17 cellular contexts compared by ENCODE assay signal in the genomic region with DNA sequence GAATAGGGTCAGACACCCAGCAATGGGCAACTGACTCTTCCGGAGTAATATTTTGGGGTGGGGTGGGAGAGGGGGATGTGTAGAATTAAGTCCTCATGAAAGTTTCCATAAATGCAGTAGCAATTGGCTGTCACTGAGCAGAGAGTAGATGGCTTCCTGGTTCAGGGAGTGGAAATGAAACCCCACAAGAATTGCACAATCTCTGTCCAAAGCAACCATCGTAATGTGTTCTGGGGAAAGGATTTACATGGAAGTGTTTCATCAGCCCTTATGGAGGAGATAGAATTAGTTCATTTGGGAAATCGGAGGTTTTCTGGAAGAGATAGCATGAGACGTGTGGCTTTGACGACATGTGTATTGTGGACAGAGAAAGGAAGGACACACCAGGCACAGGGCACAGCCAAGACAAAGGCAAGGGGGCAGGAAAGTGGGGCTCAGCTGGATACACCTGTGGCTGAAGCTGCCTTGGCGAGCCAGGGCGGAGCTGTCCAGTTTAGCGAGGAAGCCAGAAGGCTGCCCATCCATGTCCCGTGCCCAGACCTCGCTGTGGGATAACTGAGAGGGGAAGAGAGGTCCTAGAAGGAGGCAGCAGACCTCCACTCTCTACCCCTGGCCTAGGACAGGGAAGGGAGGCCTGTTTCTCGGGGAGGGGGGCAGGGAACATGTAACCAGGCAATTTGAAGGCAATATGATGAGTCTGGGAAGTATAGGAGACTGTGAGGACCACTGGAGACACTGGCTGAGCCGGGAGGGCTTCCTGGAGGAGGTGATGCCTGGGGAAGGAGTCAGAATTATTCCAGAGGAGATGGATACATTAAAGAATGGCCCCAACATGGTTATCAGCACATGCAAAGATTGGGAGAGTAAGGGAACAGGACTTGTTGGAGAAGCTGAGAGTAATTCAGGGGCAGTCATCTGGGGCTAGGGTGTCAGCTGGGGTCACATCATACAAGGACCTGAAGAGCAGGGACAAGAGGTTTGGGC. TPM values are rescaled to one million over a fixed set of nuclear protein-coding genes. Genes with fewer than 3 reads are reported as not detected.
DNase-seq lines count a peak whose midpoint lies in the region; ATAC-seq, FAIRE-seq and TF ChIP-seq lines count a peak whose summit lies in the region.
"Had no signal": no experiment of that assay in that cellular context is flagged by ENCODE, and none has a peak within 500 bp of the region (broad histone marks: within the 10 kb centered on the region; RNA-seq: fewer than 3 reads in every experiment).

No MANE protein-coding gene starts in this region.

- TF ChIP-seq CTCF in AG10803 (conservative IDR thresholded peaks at IDR 0.05; ENCODE audit: low read length) (no peak), IMR-90 (conservative IDR thresholded peaks at IDR 0.05; ENCODE audit: low read depth, low read length) (no peak), HepG2 (CRISPR knock-in tag; IDR thresholded peaks at IDR 0.05) (no peak)

- TF ChIP-seq RAD21 in IMR-90 (IDR thresholded peaks at IDR 0.05; ENCODE audit: low read length), result no peak
- TF ChIP-seq RAD21 in HepG2 (CRISPR knock-in tag; IDR thresholded peaks at IDR 0.05), result no peak

- dilution Hi-C loops in IMR-90 (cut with HindIII; ENCODE audit: low sequenced_read_pairs, unreplicated experiment), result no loop called here

- H2BK5ac ChIP-seq in IMR-90 (ENCODE audit: low read depth, low read length, poor library complexity, severe bottlenecking), result no peak overlapping the region

- 58% methylated on average over 5 of the region's 12 CpGs; no CpG with 5 or more reads in 1 of the 2 experiments for WGBS in IMR-90 (ENCODE audit: extremely low coverage in 2 of 2, insufficient read length in 1 of 2), 2 experiments
- 3% methylated on average over 11 of the region's 12 CpGs for WGBS in HepG2 (ENCODE audit: low lambda C conversion rate)

- H3K9me3 ChIP-seq in IMR-90 (ENCODE audit: control insufficient read depth, insufficient read depth, low read length) (no peaks in the 10 kb centered on the region), HepG2 (ENCODE audit: low read length) (no peaks in the 10 kb centered on the region)
- H3K9me3 ChIP-seq: adrenal gland, colonic mucosa, SK-N-SH, transverse colon had no signal

- H2AK5ac ChIP-seq in IMR-90 (ENCODE audit: low read depth, low read length), result no peak overlapping the region

- H3K18ac ChIP-seq in IMR-90 (ENCODE audit: low read depth, low read length), result no peak overlapping the region

- H2AFZ ChIP-seq in IMR-90 (replicated peaks; ENCODE audit: low read length, poor library complexity) (no peak overlapping the region), HepG2 (ENCODE audit: low read length) (no peak overlapping the region)

- no peak overlapping the region for H3K56ac ChIP-seq in IMR-90 (ENCODE audit: extremely low read depth, insufficient read depth, low read length)

- CTCF ChIA-PET in IMR-90 (lab: Yijun Ruan, JAX), result no interaction called here
- CTCF ChIA-PET in HepG2 (lab: Yijun Ruan, JAX; ENCODE audit: low intra/inter-chr PET ratio, low total read pairs), result no interaction called here

- DNase-seq in AG10803 (ENCODE audit: low read depth) (peak; percentile 30), IMR-90 (no peak), amniotic epithelial cell (ENCODE audit: low read depth) (peak; percentile 39), HepG2 (ENCODE audit: low spot score) (no peak), NCI-H146 treated with DMSO at 0.1 percent for 48 hours (lab: John Stamatoyannopoulos, UW; ENCODE audit: unreplicated experiment) (no peak), RPMI8226 (no peak), UCSD-AML1 (lab: John Stamatoyannopoulos, UW; ENCODE audit: unreplicated experiment) (no peak)
- DNase-seq: activated CD4-positive, CD25-positive, alpha-beta regulatory T cell; colonic mucosa; erythroblast; NCI-H187 treated with DMSO at 0.1 percent for 48 hours; SK-N-SH; transverse colon had no signal

- H4K91ac ChIP-seq in IMR-90 (ENCODE audit: insufficient read depth, low read depth, low read length), result no peak overlapping the region

- no peak overlapping the region for H4K5ac ChIP-seq in IMR-90 (ENCODE audit: low read depth, low read length)

- no peaks in the 10 kb centered on the region for H3K79me2 ChIP-seq in HepG2 (ENCODE audit: insufficient read depth, low read length)

- POLR2A ChIA-PET in IMR-90 (lab: Charles Lee; ENCODE audit: unreplicated experiment), result no interaction called here
- POLR2A ChIA-PET in HepG2 (lab: Yijun Ruan, JAX), result no interaction called here

- intact Hi-C loops in IMR-90 (cut with micrococcal nuclease), result no loop called here
- intact Hi-C loops in HepG2 (cut with micrococcal nuclease; ENCODE audit: unreplicated experiment), result no loop called here

- TF ChIP-seq EP300 in HepG2 (IDR thresholded peaks at IDR 0.05; ENCODE audit: low read depth in 2 of 2, low read length in 2 of 2), result no peak
- no peak for TF ChIP-seq EP300 in HepG2 (CRISPR knock-in tag; IDR thresholded peaks at IDR 0.05; ENCODE audit: borderline replicate concordance)

- H3K4me2 ChIP-seq in IMR-90 (ENCODE audit: low read depth, low read length) (no peak overlapping the region), HepG2 (ENCODE audit: low read depth, low read length) (no peak overlapping the region)
- H3K4me2 ChIP-seq: SK-N-SH had no signal

- no peak overlapping the region for H4K8ac ChIP-seq in IMR-90 (ENCODE audit: low read depth in 2 of 2, low read length in 2 of 2)

- H3K79me1 ChIP-seq in IMR-90 (ENCODE audit: low read depth in 1 of 2, low read length in 2 of 2), result no peaks in the 10 kb centered on the region

- no peak overlapping the region for H2AK9ac ChIP-seq in IMR-90 (replicated peaks; ENCODE audit: low read depth, low read length, poor library complexity)

- H3K4me1 ChIP-seq in IMR-90 (ENCODE audit: control insufficient read depth, insufficient read depth, low read length) (no peaks in the 10 kb centered on the region), HepG2 (ENCODE audit: insufficient read depth, low read length) (0 out of 2 replicates have a peak, but pooled peaks cover 4% of the 10 kb centered on the region)
- H3K4me1 ChIP-seq: colonic mucosa had no signal

- H2BK20ac ChIP-seq in IMR-90 (ENCODE audit: low read depth, low read length), result no peak overlapping the region

- no peak overlapping the region for H3K27ac ChIP-seq in IMR-90 (ENCODE audit: insufficient read depth, low read length)
- no peak overlapping the region for H3K27ac ChIP-seq in HepG2 (ENCODE audit: extremely low read length, insufficient read depth, low read length)
- H3K27ac ChIP-seq: colonic mucosa, transverse colon had no signal

- H3K14ac ChIP-seq in IMR-90 (replicated peaks; ENCODE audit: low read depth, low read length), result no peak overlapping the region

- no peak for FAIRE-seq in HepG2 (lab: Jason Lieb, UNC)

- no peak overlapping the region for H2BK15ac ChIP-seq in IMR-90 (ENCODE audit: low read depth, low read length)

- H3K4me3 ChIP-seq in AG10803 (ENCODE audit: low read length) (no peak overlapping the region), IMR-90 (ENCODE audit: insufficient read depth, low read depth, low read length) (no peak overlapping the region), HepG2 (replicated peaks in 1 of 3; ENCODE audit: insufficient read depth in 1 of 3, low read depth in 2 of 3, low read length in 3 of 3) (no peak overlapping the region)
- H3K4me3 ChIP-seq: adrenal gland, colonic mucosa, transverse colon had no signal

- no peaks in the 10 kb centered on the region for H3K36me3 ChIP-seq in IMR-90 (ENCODE audit: control insufficient read depth, insufficient read depth, low read length)
- no peaks in the 10 kb centered on the region for H3K36me3 ChIP-seq in HepG2 (replicated peaks in 1 of 2; ENCODE audit: control insufficient read depth in 1 of 2, insufficient read depth in 2 of 2, low read length in 2 of 2)
- H3K36me3 ChIP-seq: adrenal gland, colonic mucosa, transverse colon had no signal

- peaks cover 36% of the 10 kb centered on the region for H3K27me3 ChIP-seq in IMR-90 (ENCODE audit: control insufficient read depth, insufficient read depth, low read length)
- peaks cover 0 to 14% of the 10 kb centered on the region in 2 experiments; a peak in 2 of 5 replicates for H3K27me3 ChIP-seq in HepG2 (ENCODE audit: control insufficient read depth in 1 of 2, insufficient read depth in 2 of 2, low read length in 2 of 2)

- H3K9ac ChIP-seq in IMR-90 (ENCODE audit: low read depth, low read length) (no peak overlapping the region), HepG2 (ENCODE audit: insufficient read depth, low read depth, low read length) (no peak overlapping the region)
- H3K9ac ChIP-seq: SK-N-SH had no signal

- BruUV-seq in IMR-90 (replicated peaks; lab: Mats Ljungman, UMichigan) (no TSS peak), HepG2 (replicated peaks; lab: Mats Ljungman, UMichigan) (no TSS peak)

- H3K9me1 ChIP-seq in IMR-90 (ENCODE audit: insufficient read depth, low read length), result no peaks in the 10 kb centered on the region

- H3K4ac ChIP-seq in IMR-90 (ENCODE audit: low read depth, low read length), result no peak overlapping the region

- ATAC-seq in IMR-90 (ENCODE audit: low read depth) (no peak), HepG2 (no peak), HG03039 (IDR thresholded peaks at IDR 0.05; ENCODE audit: unreplicated experiment) (no peak)

- no peak overlapping the region for H3K23ac ChIP-seq in IMR-90 (ENCODE audit: low read depth, low read length)

- in situ Hi-C loops in IMR-90 (cut with MboI; ENCODE audit: low sequenced_read_pairs) (no loop called here), HepG2 (cut with HindIII; ENCODE audit: extremely low pct_ligation_motif_present, low pct_unique_long_range_greater_than_20kb) (no loop called here)

- no peak for TF ChIP-seq POLR2A in IMR-90 (IDR thresholded peaks at IDR 0.05; ENCODE audit: low read depth, low read length)
- no peak for TF ChIP-seq POLR2A in HepG2 (IDR thresholded peaks at IDR 0.05; ENCODE audit: insufficient read depth in 1 of 2, low read depth in 2 of 2, low read length in 2 of 2)

- H4K20me1 ChIP-seq in IMR-90 (ENCODE audit: insufficient read depth, low read length) (no peaks in the 10 kb centered on the region), HepG2 (ENCODE audit: insufficient read depth, low read length) (no peaks in the 10 kb centered on the region)

- H2BK120ac ChIP-seq in IMR-90 (ENCODE audit: low read depth, low read length), result no peak overlapping the region

RNA-seq across cellular contexts. Expression of a gene that starts 2.6 kb away (rescaled TPM):
- total RNA-seq in IMR-90 (2012; rRNA removed), result not detected in 2 replicates
- not detected in 2 replicates for polyA plus RNA-seq in IMR-90 (2012; rRNA removed)
- polyA plus RNA-seq in IMR-90 (2012; cell fraction: cytosol; rRNA removed), result not detected in 2 replicates
- not detected in 2 replicates for polyA plus RNA-seq in IMR-90 (2012; cell fraction: nucleus; rRNA removed; ENCODE audit: low replicate concordance)
- not detected in 2 replicates for total RNA-seq in HepG2 (2016; rRNA removed; fragmentation: Illumina TruSeq; extraction: Trizol)
- not detected in 2 replicates for total RNA-seq in HepG2 (2016; cell fraction: cytosol; rRNA removed; fragmentation: Illumina TruSeq; extraction: Trizol; ENCODE audit: low read depth)
- not detected in 2 replicates for total RNA-seq in HepG2 (2016; cell fraction: insoluble cytoplasmic fraction; rRNA removed; fragmentation: Illumina TruSeq; extraction: Trizol)
- total RNA-seq in HepG2 (2016; cell fraction: membrane; rRNA removed; fragmentation: Illumina TruSeq; extraction: Trizol), result not detected in 2 replicates
- not detected in 2 replicates for total RNA-seq in HepG2 (2016; cell fraction: nucleus; rRNA removed; fragmentation: Illumina TruSeq; extraction: Trizol)
- not detected in 2 replicates for polyA plus RNA-seq in HepG2 (2011; rRNA removed)
- polyA plus RNA-seq in HepG2 (2011; cell fraction: cytosol; rRNA removed), result not detected in 2 replicates
- not detected in 2 replicates for polyA plus RNA-seq in HepG2 (2011; cell fraction: nucleus; rRNA removed)
- not detected in 2 replicates for polyA plus RNA-seq in HepG2 (2012)
- polyA plus RNA-seq in HepG2 (2016; cell fraction: cytosol; fragmentation: Illumina TruSeq; extraction: Trizol; ENCODE audit: low read depth), result not detected in 2 replicates
- not detected in 2 replicates for polyA plus RNA-seq in HepG2 (2016; cell fraction: insoluble cytoplasmic fraction; fragmentation: Illumina TruSeq; extraction: Trizol; ENCODE audit: low read depth)
- not detected in 2 replicates for polyA plus RNA-seq in HepG2 (2016; cell fraction: membrane; fragmentation: Illumina TruSeq; extraction: Trizol; ENCODE audit: low read depth)
- not detected in 2 replicates for polyA plus RNA-seq in HepG2 (2016; cell fraction: nucleus; fragmentation: Illumina TruSeq; extraction: Trizol; ENCODE audit: insufficient read depth, low read depth)
- polyA minus RNA-seq in HepG2 (2011; rRNA and poly(A)+ RNA removed; ENCODE audit: low replicate concordance), result not detected in 2 replicates
- not detected in 2 replicates for polyA minus RNA-seq in HepG2 (2011; cell fraction: cytosol; rRNA and poly(A)+ RNA removed)
- polyA minus RNA-seq in HepG2 (2011; cell fraction: nucleus; rRNA and poly(A)+ RNA removed), result not detected in 2 replicates
- total RNA-seq: mesothelial cell of epicardium had no signal
- polyA plus RNA-seq: BJ, SK-N-SH had no signal

RNA-seq across cellular contexts. Expression of a gene that starts 12.8 kb away (rescaled TPM):
- total RNA-seq in IMR-90 (2012; rRNA removed) (not detected in 2 replicates), HepG2 (2016; rRNA removed; fragmentation: Illumina TruSeq; extraction: Trizol) (not detected in 2 replicates)
- polyA plus RNA-seq in IMR-90 (2012; rRNA removed) (not detected in 2 replicates), HepG2 (2011; rRNA removed) (not detected in 2 replicates)
- polyA plus RNA-seq in IMR-90 (2012; cell fraction: cytosol; rRNA removed), result not detected in 2 replicates
- polyA plus RNA-seq in IMR-90 (2012; cell fraction: nucleus; rRNA removed; ENCODE audit: low replicate concordance), result not detected in 2 replicates
- not detected in 2 replicates for total RNA-seq in HepG2 (2016; cell fraction: cytosol; rRNA removed; fragmentation: Illumina TruSeq; extraction: Trizol; ENCODE audit: low read depth)
- not detected in 2 replicates for total RNA-seq in HepG2 (2016; cell fraction: insoluble cytoplasmic fraction; rRNA removed; fragmentation: Illumina TruSeq; extraction: Trizol)
- not detected in 2 replicates for total RNA-seq in HepG2 (2016; cell fraction: membrane; rRNA removed; fragmentation: Illumina TruSeq; extraction: Trizol)
- total RNA-seq in HepG2 (2016; cell fraction: nucleus; rRNA removed; fragmentation: Illumina TruSeq; extraction: Trizol), result not detected in 2 replicates
- not detected in 2 replicates for polyA plus RNA-seq in HepG2 (2011; cell fraction: cytosol; rRNA removed)
- not detected in 2 replicates for polyA plus RNA-seq in HepG2 (2011; cell fraction: nucleus; rRNA removed)
- not detected in 2 replicates for polyA plus RNA-seq in HepG2 (2012)
- not detected in 2 replicates for polyA plus RNA-seq in HepG2 (2016; cell fraction: cytosol; fragmentation: Illumina TruSeq; extraction: Trizol; ENCODE audit: low read depth)
- polyA plus RNA-seq in HepG2 (2016; cell fraction: insoluble cytoplasmic fraction; fragmentation: Illumina TruSeq; extraction: Trizol; ENCODE audit: low read depth), result not detected in 2 replicates
- not detected in 2 replicates for polyA plus RNA-seq in HepG2 (2016; cell fraction: membrane; fragmentation: Illumina TruSeq; extraction: Trizol; ENCODE audit: low read depth)
- not detected in 2 replicates for polyA plus RNA-seq in HepG2 (2016; cell fraction: nucleus; fragmentation: Illumina TruSeq; extraction: Trizol; ENCODE audit: insufficient read depth, low read depth)
- not detected in 2 replicates for polyA minus RNA-seq in HepG2 (2011; rRNA and poly(A)+ RNA removed; ENCODE audit: low replicate concordance)
- not detected in 2 replicates for polyA minus RNA-seq in HepG2 (2011; cell fraction: cytosol; rRNA and poly(A)+ RNA removed)
- polyA minus RNA-seq in HepG2 (2011; cell fraction: nucleus; rRNA and poly(A)+ RNA removed), result not detected in 2 replicates
- total RNA-seq: mesothelial cell of epicardium had no signal
- polyA plus RNA-seq: BJ, SK-N-SH had no signal

RNA-seq across cellular contexts. Expression of a gene that starts 28.5 kb away (rescaled TPM):
- total RNA-seq in IMR-90 (2012; rRNA removed) (not detected in 2 replicates), HepG2 (2016; rRNA removed; fragmentation: Illumina TruSeq; extraction: Trizol) (not detected in 2 replicates)
- polyA plus RNA-seq in IMR-90 (2012; rRNA removed) (not detected in 2 replicates), HepG2 (2011; rRNA removed) (0.07 TPM in 1 of 2 replicates, not detected in the other)
- polyA plus RNA-seq in IMR-90 (2012; cell fraction: cytosol; rRNA removed), result not detected in 2 replicates
- polyA plus RNA-seq in IMR-90 (2012; cell fraction: nucleus; rRNA removed; ENCODE audit: low replicate concordance), result not detected in 2 replicates
- total RNA-seq in HepG2 (2016; cell fraction: cytosol; rRNA removed; fragmentation: Illumina TruSeq; extraction: Trizol; ENCODE audit: low read depth), result not detected in 2 replicates
- not detected in 2 replicates for total RNA-seq in HepG2 (2016; cell fraction: insoluble cytoplasmic fraction; rRNA removed; fragmentation: Illumina TruSeq; extraction: Trizol)
- not detected in 2 replicates for total RNA-seq in HepG2 (2016; cell fraction: membrane; rRNA removed; fragmentation: Illumina TruSeq; extraction: Trizol)
- not detected in 2 replicates for total RNA-seq in HepG2 (2016; cell fraction: nucleus; rRNA removed; fragmentation: Illumina TruSeq; extraction: Trizol)
- polyA plus RNA-seq in HepG2 (2011; cell fraction: cytosol; rRNA removed), result not detected in 2 replicates
- polyA plus RNA-seq in HepG2 (2011; cell fraction: nucleus; rRNA removed), result not detected in 2 replicates
- polyA plus RNA-seq in HepG2 (2012), result not detected in 2 replicates
- polyA plus RNA-seq in HepG2 (2016; cell fraction: cytosol; fragmentation: Illumina TruSeq; extraction: Trizol; ENCODE audit: low read depth), result not detected in 2 replicates
- polyA plus RNA-seq in HepG2 (2016; cell fraction: insoluble cytoplasmic fraction; fragmentation: Illumina TruSeq; extraction: Trizol; ENCODE audit: low read depth), result not detected in 2 replicates
- polyA plus RNA-seq in HepG2 (2016; cell fraction: membrane; fragmentation: Illumina TruSeq; extraction: Trizol; ENCODE audit: low read depth), result not detected in 2 replicates
- polyA plus RNA-seq in HepG2 (2016; cell fraction: nucleus; fragmentation: Illumina TruSeq; extraction: Trizol; ENCODE audit: insufficient read depth, low read depth), result not detected in 2 replicates
- not detected in 2 replicates for polyA minus RNA-seq in HepG2 (2011; rRNA and poly(A)+ RNA removed; ENCODE audit: low replicate concordance)
- not detected in 2 replicates for polyA minus RNA-seq in HepG2 (2011; cell fraction: cytosol; rRNA and poly(A)+ RNA removed)
- polyA minus RNA-seq in HepG2 (2011; cell fraction: nucleus; rRNA and poly(A)+ RNA removed), result not detected in 2 replicates
- total RNA-seq: colonic mucosa had no signal
- polyA plus RNA-seq: BJ, SK-N-SH had no signal

RNA-seq across cellular contexts. Expression of a gene that starts 32.6 kb away (rescaled TPM):
- not detected in 2 replicates for total RNA-seq in IMR-90 (2012; rRNA removed)
- not detected in 2 replicates for polyA plus RNA-seq in IMR-90 (2012; rRNA removed)
- polyA plus RNA-seq in IMR-90 (2012; cell fraction: cytosol; rRNA removed), result not detected in 2 replicates
- polyA plus RNA-seq in IMR-90 (2012; cell fraction: nucleus; rRNA removed; ENCODE audit: low replicate concordance), result not detected in 2 replicates
- not detected in 2 replicates for total RNA-seq in HepG2 (2016; rRNA removed; fragmentation: Illumina TruSeq; extraction: Trizol)
- not detected in 2 replicates for total RNA-seq in HepG2 (2016; cell fraction: cytosol; rRNA removed; fragmentation: Illumina TruSeq; extraction: Trizol; ENCODE audit: low read depth)
- total RNA-seq in HepG2 (2016; cell fraction: insoluble cytoplasmic fraction; rRNA removed; fragmentation: Illumina TruSeq; extraction: Trizol), result not detected in 2 replicates
- total RNA-seq in HepG2 (2016; cell fraction: membrane; rRNA removed; fragmentation: Illumina TruSeq; extraction: Trizol), result not detected in 2 replicates
- not detected in 2 replicates for total RNA-seq in HepG2 (2016; cell fraction: nucleus; rRNA removed; fragmentation: Illumina TruSeq; extraction: Trizol)
- polyA plus RNA-seq in HepG2 (2011; rRNA removed), result not detected in 2 replicates
- polyA plus RNA-seq in HepG2 (2011; cell fraction: cytosol; rRNA removed), result 0.03 TPM in 1 of 2 replicates, not detected in the other
- 0.09 TPM in 1 of 2 replicates, not detected in the other for polyA plus RNA-seq in HepG2 (2011; cell fraction: nucleus; rRNA removed)
- not detected in 2 replicates for polyA plus RNA-seq in HepG2 (2012)
- not detected in 2 replicates for polyA plus RNA-seq in HepG2 (2016; cell fraction: cytosol; fragmentation: Illumina TruSeq; extraction: Trizol; ENCODE audit: low read depth)
- polyA plus RNA-seq in HepG2 (2016; cell fraction: insoluble cytoplasmic fraction; fragmentation: Illumina TruSeq; extraction: Trizol; ENCODE audit: low read depth), result not detected in 2 replicates
- polyA plus RNA-seq in HepG2 (2016; cell fraction: membrane; fragmentation: Illumina TruSeq; extraction: Trizol; ENCODE audit: low read depth), result not detected in 2 replicates
- polyA plus RNA-seq in HepG2 (2016; cell fraction: nucleus; fragmentation: Illumina TruSeq; extraction: Trizol; ENCODE audit: insufficient read depth, low read depth), result not detected in 2 replicates
- polyA minus RNA-seq in HepG2 (2011; rRNA and poly(A)+ RNA removed; ENCODE audit: low replicate concordance), result 0.14 TPM in 1 of 2 replicates, not detected in the other
- not detected in 2 replicates for polyA minus RNA-seq in HepG2 (2011; cell fraction: cytosol; rRNA and poly(A)+ RNA removed)
- polyA minus RNA-seq in HepG2 (2011; cell fraction: nucleus; rRNA and poly(A)+ RNA removed), result not detected in 2 replicates
- total RNA-seq: mesothelial cell of epicardium had no signal
- polyA plus RNA-seq: BJ, SK-N-SH had no signal

RNA-seq across cellular contexts. Expression of a gene that starts 53.9 kb away (rescaled TPM):
- total RNA-seq in IMR-90 (2012; rRNA removed) (54.7 and 73.0 TPM in 2 replicates), HepG2 (2016; rRNA removed; fragmentation: Illumina TruSeq; extraction: Trizol) (74.8 and 78.7 TPM in 2 replicates)
- polyA plus RNA-seq in IMR-90 (2012; rRNA removed) (109 and 185 TPM in 2 replicates), HepG2 (2011; rRNA removed) (38.5 and 53.6 TPM in 2 replicates)
- polyA plus RNA-seq in IMR-90 (2012; cell fraction: cytosol; rRNA removed), result 49.6 and 159 TPM in 2 replicates
- polyA plus RNA-seq in IMR-90 (2012; cell fraction: nucleus; rRNA removed; ENCODE audit: low replicate concordance), result 34.9 and 73.1 TPM in 2 replicates
- 73.7 and 88.2 TPM in 2 replicates for total RNA-seq in HepG2 (2016; cell fraction: cytosol; rRNA removed; fragmentation: Illumina TruSeq; extraction: Trizol; ENCODE audit: low read depth)
- total RNA-seq in HepG2 (2016; cell fraction: insoluble cytoplasmic fraction; rRNA removed; fragmentation: Illumina TruSeq; extraction: Trizol), result 85.8 and 87.4 TPM in 2 replicates
- 66.2 and 93.1 TPM in 2 replicates for total RNA-seq in HepG2 (2016; cell fraction: membrane; rRNA removed; fragmentation: Illumina TruSeq; extraction: Trizol)
- total RNA-seq in HepG2 (2016; cell fraction: nucleus; rRNA removed; fragmentation: Illumina TruSeq; extraction: Trizol), result 38.3 and 41.5 TPM in 2 replicates
- polyA plus RNA-seq in HepG2 (2011; cell fraction: cytosol; rRNA removed), result 23.1 and 50.4 TPM in 2 replicates
- polyA plus RNA-seq in HepG2 (2011; cell fraction: nucleus; rRNA removed), result 17.6 and 18.8 TPM in 2 replicates
- polyA plus RNA-seq in HepG2 (2012), result 25.3 and 48.3 TPM in 2 replicates
- polyA plus RNA-seq in HepG2 (2016; cell fraction: cytosol; fragmentation: Illumina TruSeq; extraction: Trizol; ENCODE audit: low read depth), result 68.2 and 80.1 TPM in 2 replicates
- 78.0 and 80.4 TPM in 2 replicates for polyA plus RNA-seq in HepG2 (2016; cell fraction: insoluble cytoplasmic fraction; fragmentation: Illumina TruSeq; extraction: Trizol; ENCODE audit: low read depth)
- 55.0 and 69.6 TPM in 2 replicates for polyA plus RNA-seq in HepG2 (2016; cell fraction: membrane; fragmentation: Illumina TruSeq; extraction: Trizol; ENCODE audit: low read depth)
- 68.2 and 71.7 TPM in 2 replicates for polyA plus RNA-seq in HepG2 (2016; cell fraction: nucleus; fragmentation: Illumina TruSeq; extraction: Trizol; ENCODE audit: insufficient read depth, low read depth)
- polyA minus RNA-seq in HepG2 (2011; rRNA and poly(A)+ RNA removed; ENCODE audit: low replicate concordance), result 46.6 and 82.5 TPM in 2 replicates
- polyA minus RNA-seq in HepG2 (2011; cell fraction: cytosol; rRNA and poly(A)+ RNA removed), result 36.2 and 41.8 TPM in 2 replicates
- polyA minus RNA-seq in HepG2 (2011; cell fraction: nucleus; rRNA and poly(A)+ RNA removed), result 1.1 and 1.3 TPM in 2 replicates

Comparison
In these comparisons a context has a peak if more than half of its experiments do, and no peak if none do; other contexts are left out.
1. DNase-seq: peak in AG10803 (single experiment) and amniotic epithelial cell (single experiment); none in IMR-90 (single experiment), HepG2 (single experiment), NCI-H146 treated with DMSO at 0.1 percent for 48 hours (single experiment), RPMI8226 (single experiment) and UCSD-AML1 (single experiment).